Comparison of ENCODE assay signal across 1 cellular context in the genomic region with DNA sequence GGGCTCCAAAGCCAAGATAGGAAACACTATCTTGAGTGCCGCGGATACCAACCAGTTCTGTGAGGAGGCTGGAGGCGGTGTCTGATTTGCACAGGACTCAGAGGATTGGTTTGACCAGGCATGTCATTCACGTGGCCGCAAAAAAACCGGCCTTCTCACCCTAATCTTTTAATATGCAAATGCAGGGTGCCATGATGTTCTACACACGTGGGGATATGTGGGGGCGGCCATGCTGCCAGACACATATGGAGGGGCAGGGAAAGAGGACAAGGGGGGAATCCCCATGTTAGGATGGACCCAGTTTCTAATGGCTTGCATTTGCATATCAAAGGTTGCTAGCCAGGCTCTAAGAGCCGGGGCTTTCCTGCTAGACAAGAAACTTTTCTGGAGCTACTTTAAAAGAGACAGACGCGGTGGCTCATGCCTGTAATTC.
TF ChIP-seq lines count a peak whose summit lies in the region.

No MANE protein-coding gene starts in this region.

TF ChIP-seq in GM12878, 131 proteins besides CTCF, POLR2A, EP300 and RAD21 (continued from another document):
- TF ChIP-seq SKIL (IDR thresholded peaks at IDR 0.05; ENCODE audit: low read depth, poor library complexity, severe bottlenecking), result no peak
- no peak for TF ChIP-seq NBN (IDR thresholded peaks at IDR 0.05)
- TF ChIP-seq RUNX3 (IDR thresholded peaks at IDR 0.05; ENCODE audit: low read length), result peak; percentile 55; the same call in 1 of the 2 replicates
- no peak for TF ChIP-seq MLLT1 (IDR thresholded peaks at IDR 0.05)
- no peak for TF ChIP-seq PML (IDR thresholded peaks at IDR 0.05; ENCODE audit: low read length)
- TF ChIP-seq BRCA1 (IDR thresholded peaks at IDR 0.05; ENCODE audit: low read depth, low read length), result no peak
- 0 out of 2 replicates have a peak, but pooled peaks have one; percentile 4 for TF ChIP-seq PAX5 (IDR thresholded peaks at IDR 0.05; ENCODE audit: borderline replicate concordance, low read depth, low read length)
- no peak for TF ChIP-seq RCOR1 (conservative IDR thresholded peaks at IDR 0.05; ENCODE audit: low read depth, low read length)
- TF ChIP-seq RAD51 (IDR thresholded peaks at IDR 0.05), result peak; percentile 68
- 0 out of 2 replicates have a peak, but pooled peaks have one; percentile 42 for TF ChIP-seq CREB1 (IDR thresholded peaks at IDR 0.05; ENCODE audit: low read depth)
- peak; percentile 23 for TF ChIP-seq KLF5 (IDR thresholded peaks at IDR 0.05; ENCODE audit: partially characterized antibody)
- peak; percentile 48 to 57; a peak in 1 of 4 replicates for TF ChIP-seq BHLHE40 (IDR thresholded peaks at IDR 0.05; ENCODE audit: borderline replicate concordance in 1 of 2, low read depth in 2 of 2, low read length in 1 of 2)
- TF ChIP-seq, protein P1, sequence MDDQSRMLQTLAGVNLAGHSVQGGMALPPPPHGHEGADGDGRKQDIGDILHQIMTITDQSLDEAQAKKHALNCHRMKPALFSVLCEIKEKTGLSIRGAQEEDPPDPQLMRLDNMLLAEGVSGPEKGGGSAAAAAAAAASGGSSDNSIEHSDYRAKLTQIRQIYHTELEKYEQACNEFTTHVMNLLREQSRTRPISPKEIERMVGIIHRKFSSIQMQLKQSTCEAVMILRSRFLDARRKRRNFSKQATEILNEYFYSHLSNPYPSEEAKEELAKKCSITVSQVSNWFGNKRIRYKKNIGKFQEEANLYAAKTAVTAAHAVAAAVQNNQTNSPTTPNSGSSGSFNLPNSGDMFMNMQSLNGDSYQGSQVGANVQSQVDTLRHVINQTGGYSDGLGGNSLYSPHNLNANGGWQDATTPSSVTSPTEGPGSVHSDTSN (IDR thresholded peaks at IDR 0.05; ENCODE audit: insufficient replicate concordance, low read depth, low read length), result peak; percentile 86
TF ChIP-seq in GM12878: peak in this region for 21.
